7 cellular contexts compared by ENCODE assay signal in genomic region chr2:67132441-67132940, GRCh38.
DNase-seq lines count a peak whose midpoint lies in the region; ATAC-seq, FAIRE-seq and TF ChIP-seq lines count a peak whose summit lies in the region.
"Not testable (repeated sequence)": the region's sequence is repeated elsewhere in the genome, so short reads cannot be mapped to it uniquely, and the experiment has no call there.

No MANE protein-coding gene starts in this region.

- FAIRE-seq in A549 (lab: Jason Lieb, UNC); endothelial cell of umbilical vein (lab: Jason Lieb, UNC): not testable (repeated sequence)

- not testable (repeated sequence) for H3K9me3 ChIP-seq in A549; endothelial cell of umbilical vein (replicated peaks; ENCODE audit: control insufficient read depth, insufficient read depth, low read length); mesenchymal stem cell (ENCODE audit: control insufficient read depth, low read length)

- H3K79me1 ChIP-seq in mesenchymal stem cell (replicated peaks; ENCODE audit: low read length, poor library complexity, severe bottlenecking), result not testable (repeated sequence)

- H2BK15ac ChIP-seq in mesenchymal stem cell (ENCODE audit: low read depth, poor library complexity, severe bottlenecking), result not testable (repeated sequence)

- ATAC-seq in A549, result not testable (repeated sequence)

- BruUV-seq in endothelial cell of umbilical vein (replicated peaks; lab: Mats Ljungman, UMichigan), result not testable (repeated sequence)

- not testable (repeated sequence) for H3K18ac ChIP-seq in mesenchymal stem cell (ENCODE audit: low read depth in 1 of 2, low read length in 2 of 2)

- H4K91ac ChIP-seq in mesenchymal stem cell (ENCODE audit: low read length), result not testable (repeated sequence)

- not testable (repeated sequence) for H3K4me1 ChIP-seq in A549; mesenchymal stem cell (ENCODE audit: control insufficient read depth, insufficient read depth, low read depth, low read length)
- peaks cover 10% of the 10 kb centered on the region for H3K4me1 ChIP-seq in endothelial cell of umbilical vein (ENCODE audit: control insufficient read depth, extremely low read depth, insufficient read depth, low read length)

- H3K9me1 ChIP-seq in endothelial cell of umbilical vein (replicated peaks; ENCODE audit: control insufficient read depth, extremely low read depth, insufficient read depth, low read length), result not testable (repeated sequence)

- not testable (repeated sequence) for H2BK5ac ChIP-seq in mesenchymal stem cell (ENCODE audit: low read depth, low read length, poor library complexity, severe bottlenecking)

- H4K8ac ChIP-seq in mesenchymal stem cell (ENCODE audit: low read length), result not testable (repeated sequence)

- not testable (repeated sequence) for H4K20me1 ChIP-seq in endothelial cell of umbilical vein (replicated peaks; ENCODE audit: control insufficient read depth, extremely low read depth, insufficient read depth, low read length)

- H3K4me3 ChIP-seq in A549; endothelial cell of umbilical vein (replicated peaks in 1 of 3; ENCODE audit: insufficient read depth in 1 of 3, low read depth in 1 of 3, low read length in 3 of 3); mesenchymal stem cell (ENCODE audit: insufficient read depth in 1 of 2, low read depth in 1 of 2, low read length in 2 of 2): not testable (repeated sequence)

- TF ChIP-seq CTCF in A549 (IDR thresholded peaks at IDR 0.05); endothelial cell of umbilical vein (IDR thresholded peaks at IDR 0.05; ENCODE audit: extremely low read depth in 1 of 2, insufficient read depth in 1 of 2, low read depth in 1 of 2, low read length in 2 of 2): not testable (repeated sequence)

- H3K4me2 ChIP-seq in A549; endothelial cell of umbilical vein (ENCODE audit: insufficient read depth, low read length); mesenchymal stem cell (ENCODE audit: low read length, poor library complexity, severe bottlenecking): not testable (repeated sequence)

- H3K9ac ChIP-seq in endothelial cell of umbilical vein (replicated peaks; ENCODE audit: extremely low read depth, insufficient read depth, low read length); mesenchymal stem cell (ENCODE audit: low read length): not testable (repeated sequence)

- not testable (repeated sequence) for H3K14ac ChIP-seq in mesenchymal stem cell (ENCODE audit: low read length in 2 of 2)

- not testable (repeated sequence) for H2AFZ ChIP-seq in endothelial cell of umbilical vein (ENCODE audit: low read depth, low read length); mesenchymal stem cell (ENCODE audit: low read depth, low read length)

- not testable (repeated sequence) for TF ChIP-seq POLR2A in A549 (IDR thresholded peaks at IDR 0.05; ENCODE audit: low read length); endothelial cell of umbilical vein (IDR thresholded peaks at IDR 0.05; ENCODE audit: low read depth, low read length)

- intact Hi-C loops in endothelial cell of umbilical vein (cut with micrococcal nuclease), result loop anchor here (10.0 kb wide), 1 partner anchor 698 kb away; the partner anchor contains the start of gene MEIS1

- not testable (repeated sequence) for H3K27me3 ChIP-seq in endothelial cell of umbilical vein (ENCODE audit: control insufficient read depth in 2 of 2, insufficient read depth in 2 of 2, low read length in 2 of 2); mesenchymal stem cell (ENCODE audit: control insufficient read depth in 1 of 2, insufficient read depth in 1 of 2, low read length in 2 of 2)

- 56% methylated on average over 2 of the region's 2 CpGs for WGBS in A549 (ENCODE audit: missing lambda C conversion rate)
- WGBS in mesenchymal stem cell, result 37% methylated on average over 2 of the region's 2 CpGs

- dilution Hi-C loops in endothelial cell of umbilical vein (cut with MboI; ENCODE audit: extremely low pct_ligation_motif_present, low sequenced_read_pairs), result not testable (repeated sequence)

- CTCF ChIA-PET in A549 (lab: Yijun Ruan, JAX), result not testable (repeated sequence)
- CTCF ChIA-PET in endothelial cell of umbilical vein (lab: Charles Lee), result interaction anchor here (0.6 kb wide), 1 partner anchor 262 kb away, joined by 3 read pairs; no protein-coding TSS in a partner anchor

- not testable (repeated sequence) for H2BK12ac ChIP-seq in mesenchymal stem cell (ENCODE audit: low read length in 2 of 2)

- DNase-seq in A549 (ENCODE audit: low read depth in 1 of 2, low spot score in 1 of 2); endothelial cell of umbilical vein (ENCODE audit: low read depth, low spot score): not testable (repeated sequence)
- DNase-seq in DMS 273 (lab: John Stamatoyannopoulos, UW; ENCODE audit: unreplicated experiment), result peak; percentile 11
- DNase-seq in EL, result peak; percentile 5
- peak; percentile 59 for DNase-seq in M059J (ENCODE audit: low read depth)
- DNase-seq in NCI-H526 treated with DMSO at 0.1 percent for 48 hours (lab: John Stamatoyannopoulos, UW), result peak; percentile 38
- DNase-seq in mesenchymal stem cell, result peak; percentile 9

- TF ChIP-seq RAD21 in A549 (conservative IDR thresholded peaks at IDR 0.05 in 1 of 2, IDR thresholded peaks at IDR 0.05 in 1 of 2), result not testable (repeated sequence)

- not testable (repeated sequence) for H3K4ac ChIP-seq in mesenchymal stem cell (ENCODE audit: low read depth in 1 of 2, low read length in 2 of 2)

- not testable (repeated sequence) for H3K79me2 ChIP-seq in endothelial cell of umbilical vein (ENCODE audit: control insufficient read depth, insufficient read depth, low read length)

- TF ChIP-seq EP300 in A549 (IDR thresholded peaks at IDR 0.05), result not testable (repeated sequence)

- H2BK120ac ChIP-seq in mesenchymal stem cell (ENCODE audit: low read depth, low read length), result not testable (repeated sequence)

- POLR2A ChIA-PET in A549 (lab: Yijun Ruan, JAX); endothelial cell of umbilical vein (lab: Charles Lee): not testable (repeated sequence)

- H3K27ac ChIP-seq in A549; endothelial cell of umbilical vein (ENCODE audit: insufficient read depth, low read depth, low read length); mesenchymal stem cell (ENCODE audit: low read length, poor library complexity, severe bottlenecking): not testable (repeated sequence)

- H2AK5ac ChIP-seq in mesenchymal stem cell (ENCODE audit: low read length, severe bottlenecking), result not testable (repeated sequence)

- not testable (repeated sequence) for H3K23ac ChIP-seq in mesenchymal stem cell (ENCODE audit: low read length in 2 of 2)

- H3K36me3 ChIP-seq in endothelial cell of umbilical vein (ENCODE audit: control insufficient read depth in 2 of 2, extremely low read depth in 1 of 2, insufficient read depth in 2 of 2, low read length in 2 of 2); mesenchymal stem cell (ENCODE audit: control insufficient read depth in 1 of 2, insufficient read depth in 2 of 2, low read depth in 1 of 2, low read length in 2 of 2): not testable (repeated sequence)

TF ChIP-seq in A549, 52 proteins besides CTCF, POLR2A, EP300 and RAD21:
- 0 out of 2 replicates have a peak, but pooled peaks have one; percentile 9 for TF ChIP-seq PHF8 (IDR thresholded peaks at IDR 0.05; ENCODE audit: borderline replicate concordance, low read depth)

TF ChIP-seq in endothelial cell of umbilical vein, 7 proteins besides CTCF, POLR2A, EP300 and RAD21:
- peak; percentile 30 for TF ChIP-seq GATA2 (IDR thresholded peaks at IDR 0.05; ENCODE audit: insufficient read depth, insufficient read length, low read depth, low read length)
TF ChIP-seq in endothelial cell of umbilical vein: peak in this region for 1; not testable (repeated sequence) for 6.
